ENCODE assay signal across 9 cellular contexts in genomic region chr14:96204151-96205058, GRCh38. TPM values are rescaled to one million over a fixed set of nuclear protein-coding genes. Genes with fewer than 3 reads are reported as not detected.
DNase-seq lines count a peak whose midpoint lies in the region; ATAC-seq lines count a peak whose summit lies in the region.
"Had no signal": no experiment of that assay in that cellular context is flagged by ENCODE, and none has a peak within 500 bp of the region (broad histone marks: within the 10 kb centered on the region; RNA-seq: fewer than 3 reads in every experiment).

Gene BDKRB2 (plus strand): TSS chr14:96204839. CDS start chr14:96237108, 32,269 bp downstream.

- H3K27ac ChIP-seq in right cardiac atrium (ENCODE audit: low read length), result no peak within 1 kb of the TSS

- no peaks in the 10 kb centered on the region for H3K4me1 ChIP-seq in right cardiac atrium (ENCODE audit: control insufficient read depth, insufficient read depth, low read length)

- DNase-seq in activated naive CD4-positive, alpha-beta T cell treated with Interleukin-2 at 50 U/mL for 16 hours, result no peak
- peak; percentile 73 for DNase-seq in NCI-H226
- DNase-seq in amniotic stem cell (lab: John Stamatoyannopoulos, UW), result peak; percentile 84
- peak; percentile 62 to 74 (median 68) for DNase-seq in right cardiac atrium
- DNase-seq in posterior vena cava (ENCODE audit: low spot score), result peak; percentile 87
- DNase-seq in GF-D8 (lab: John Stamatoyannopoulos, UW), result no peak

- H3K9me3 ChIP-seq in right cardiac atrium (ENCODE audit: control insufficient read depth, low read length), result no peaks in the 10 kb centered on the region

- no peaks in the 10 kb centered on the region for H3K36me3 Mint-ChIP-seq in activated naive CD4-positive, alpha-beta T cell treated with anti-CD3 and anti-CD28 coated beads, Interleukin-2, amount 50 U/mL, for 24 hours

- intact Hi-C loops in right cardiac atrium (cut with DNase I) (no loop called here), posterior vena cava (cut with DNase I) (loop anchor here in 1 of 2 donors (10.0 kb wide), 1 partner anchor 1390 kb away; no protein-coding TSS in a partner anchor)

- peaks cover 9% of the 10 kb centered on the region for H3K4me1 Mint-ChIP-seq in activated naive CD4-positive, alpha-beta T cell treated with anti-CD3 and anti-CD28 coated beads, Interleukin-2, amount 50 U/mL, for 24 hours

- H3K4me3 ChIP-seq in right cardiac atrium (ENCODE audit: low read length), result peak within 1 kb of the TSS; percentile 2

- 9% methylated on average over 41 of the region's 41 CpGs for WGBS in right cardiac atrium

- peak within 1 kb of the TSS; percentile 54 for H3K4me3 Mint-ChIP-seq in activated naive CD4-positive, alpha-beta T cell treated with anti-CD3 and anti-CD28 coated beads, Interleukin-2, amount 50 U/mL, for 24 hours
- H3K4me3 Mint-ChIP-seq: dendritic cell treated with granulocyte-macrophage colony-stimulating factor and Interleukin-4, amounts not matched to agents 40 ng/mL and 50 ng/mL, for 4 days had no signal

- H3K27me3 Mint-ChIP-seq in activated naive CD4-positive, alpha-beta T cell treated with anti-CD3 and anti-CD28 coated beads, Interleukin-2, amount 50 U/mL, for 24 hours, result peaks cover 17% of the 10 kb centered on the region

- H3K9me3 Mint-ChIP-seq in activated naive CD4-positive, alpha-beta T cell treated with anti-CD3 and anti-CD28 coated beads, Interleukin-2, amount 50 U/mL, for 24 hours, result no peaks in the 10 kb centered on the region
- H3K9me3 Mint-ChIP-seq: dendritic cell treated with granulocyte-macrophage colony-stimulating factor and Interleukin-4, amounts not matched to agents 40 ng/mL and 50 ng/mL, for 4 days had no signal

- ATAC-seq in right cardiac atrium, result peak; percentile 89 to 93
- no peak for ATAC-seq in GM19452 (IDR thresholded peaks at IDR 0.05; ENCODE audit: unreplicated experiment)

- H3K27me3 ChIP-seq in right cardiac atrium (ENCODE audit: control insufficient read depth, insufficient read depth), result no peaks in the 10 kb centered on the region

- H3K27ac Mint-ChIP-seq in activated naive CD4-positive, alpha-beta T cell treated with anti-CD3 and anti-CD28 coated beads, Interleukin-2, amount 50 U/mL, for 24 hours, result no peak within 1 kb of the TSS
- H3K27ac Mint-ChIP-seq: dendritic cell treated with granulocyte-macrophage colony-stimulating factor and Interleukin-4, amounts not matched to agents 40 ng/mL and 50 ng/mL, for 4 days had no signal

RNA-seq across cellular contexts. Expression of gene BDKRB2, which starts in this region (rescaled TPM):
- total RNA-seq in right cardiac atrium (1 to 10 TPM in 1 of 4 donors, under 1 TPM in 3; 0.23 to 1.2 (median 0.55) TPM), posterior vena cava (10 to 100 TPM in 1 of 2 donors, 1 to 10 TPM in 1; 4.6 to 10.3 TPM)
- 0.57 TPM for polyA plus RNA-seq in right cardiac atrium

Comparison
In these comparisons a context has a peak if more than half of its experiments do, and no peak if none do; other contexts are left out.
1. DNase-seq: peak in NCI-H226 (single experiment), amniotic stem cell (single experiment), right cardiac atrium (3 of 3) and posterior vena cava (single experiment); none in activated naive CD4-positive, alpha-beta T cell treated with Interleukin-2 at 50 U/mL for 16 hours (single experiment) and GF-D8 (single experiment).